ENCODE assay signal across 21 cellular contexts in genomic region chr12:20525064-20525610, GRCh38.
DNase-seq lines count a peak whose midpoint lies in the region; ATAC-seq and TF ChIP-seq lines count a peak whose summit lies in the region.
"Had no signal": no experiment of that assay in that cellular context is flagged by ENCODE, and none has a peak within 500 bp of the region (broad histone marks: within the 10 kb centered on the region; RNA-seq: fewer than 3 reads in every experiment).

No MANE protein-coding gene starts in this region.

- DNase-seq in EH (ENCODE audit: low read depth) (peak; percentile 52), SK-MEL-5 (ENCODE audit: low read depth, low spot score) (peak; percentile 96), choroid plexus epithelial cell (ENCODE audit: low read depth) (peak; percentile 62), mesenchymal stem cell (peak; percentile 9), ACHN (no peak), T-helper 9 cell (no peak)
- DNase-seq in NK-92 treated with Interleukin-12 subunit alpha and Interleukin-12 subunit beta, amount 100 ng/mL, for 24 hours (lab: John Stamatoyannopoulos, UW) = no peak
- no peak for DNase-seq in CD4-positive, alpha-beta T cell
- DNase-seq: BE2C; CD4-positive, alpha-beta memory T cell; DND-41; GF-D8; Kasumi-1; NCI-H187; NCI-H446; NCI-H748 treated with DMSO at 0.1 percent for 48 hours; PC-3; SJCRH30 had no signal

- H3K4me3 Mint-ChIP-seq in CD4-positive, alpha-beta T cell = no peak overlapping the region
- H3K4me3 Mint-ChIP-seq: CD4-positive, alpha-beta memory T cell; IgD-negative memory B cell had no signal

- H3K4ac ChIP-seq in mesenchymal stem cell (ENCODE audit: low read depth in 1 of 2, low read length in 2 of 2) = no peak overlapping the region

- H3K4me1 Mint-ChIP-seq in CD4-positive, alpha-beta T cell (ENCODE audit: low read depth) = no peaks in the 10 kb centered on the region
- H3K4me1 Mint-ChIP-seq: CD4-positive, alpha-beta memory T cell; IgD-negative memory B cell had no signal

- H3K27ac Mint-ChIP-seq in CD4-positive, alpha-beta T cell = no peak overlapping the region
- H3K27ac Mint-ChIP-seq: CD4-positive, alpha-beta memory T cell; IgD-negative memory B cell had no signal

- H3K18ac ChIP-seq in mesenchymal stem cell (ENCODE audit: low read depth in 1 of 2, low read length in 2 of 2) = no peak overlapping the region

- H2BK15ac ChIP-seq in mesenchymal stem cell (ENCODE audit: low read depth, poor library complexity, severe bottlenecking) = no peak overlapping the region

- H2BK120ac ChIP-seq in mesenchymal stem cell (ENCODE audit: low read depth, low read length) = no peak overlapping the region

- no peak overlapping the region for H3K27ac ChIP-seq in mesenchymal stem cell (ENCODE audit: low read length, poor library complexity, severe bottlenecking)
- no peak overlapping the region for H3K27ac ChIP-seq in CD4-positive, alpha-beta T cell (ENCODE audit: low read depth, low read length)
- H3K27ac ChIP-seq: RWPE1, SJCRH30 had no signal

- H2BK5ac ChIP-seq in mesenchymal stem cell (ENCODE audit: low read depth, low read length, poor library complexity, severe bottlenecking) = no peak overlapping the region

- H3K79me1 ChIP-seq in mesenchymal stem cell (replicated peaks; ENCODE audit: low read length, poor library complexity, severe bottlenecking) = no peaks in the 10 kb centered on the region

- no peaks in the 10 kb centered on the region for H3K9me3 ChIP-seq in mesenchymal stem cell (ENCODE audit: control insufficient read depth, low read length)
- no peaks in the 10 kb centered on the region for H3K9me3 ChIP-seq in CD4-positive, alpha-beta T cell (ENCODE audit: control insufficient read depth, low read length)
- H3K9me3 ChIP-seq: BE2C, SJCRH30 had no signal

- H3K36me3 ChIP-seq in mesenchymal stem cell (ENCODE audit: control insufficient read depth in 1 of 2, insufficient read depth in 2 of 2, low read depth in 1 of 2, low read length in 2 of 2) = no peaks in the 10 kb centered on the region
- H3K36me3 ChIP-seq: BE2C, SJCRH30 had no signal

- H2BK12ac ChIP-seq in mesenchymal stem cell (ENCODE audit: low read length in 2 of 2) = no peak overlapping the region

- H3K27me3 ChIP-seq in mesenchymal stem cell (ENCODE audit: control insufficient read depth in 1 of 2, insufficient read depth in 1 of 2, low read length in 2 of 2) = no peaks in the 10 kb centered on the region
- H3K27me3 ChIP-seq in CD4-positive, alpha-beta T cell (ENCODE audit: control insufficient read depth, insufficient read depth, low read length) = no peaks in the 10 kb centered on the region
- H3K27me3 ChIP-seq: BE2C, SJCRH30 had no signal

- H3K23ac ChIP-seq in mesenchymal stem cell (ENCODE audit: low read length in 2 of 2) = no peak overlapping the region

- H4K91ac ChIP-seq in mesenchymal stem cell (ENCODE audit: low read length) = no peak overlapping the region

- H3K4me1 ChIP-seq in mesenchymal stem cell (ENCODE audit: control insufficient read depth, insufficient read depth, low read depth, low read length) = peaks cover 2% of the 10 kb centered on the region
- H3K4me1 ChIP-seq: BE2C, SJCRH30 had no signal

- 83% methylated on average over 3 of the region's 4 CpGs for WGBS in mesenchymal stem cell

- no peak for TF ChIP-seq CTCF in choroid plexus epithelial cell (conservative IDR thresholded peaks at IDR 0.05; ENCODE audit: low read depth, low read length)
- no peak for TF ChIP-seq CTCF in CD4-positive, alpha-beta T cell (IDR thresholded peaks at IDR 0.05)

- POLR2A ChIA-PET in CD4-positive, alpha-beta T cell (lab: Charles Lee) = no interaction called here

- H3K4me3 ChIP-seq in choroid plexus epithelial cell (ENCODE audit: low read depth, low read length) = no peak overlapping the region
- H3K4me3 ChIP-seq in mesenchymal stem cell (ENCODE audit: insufficient read depth in 1 of 2, low read depth in 1 of 2, low read length in 2 of 2) = no peak overlapping the region
- H3K4me3 ChIP-seq: SJCRH30 had no signal

- no peaks in the 10 kb centered on the region for H3K27me3 Mint-ChIP-seq in CD4-positive, alpha-beta T cell
- H3K27me3 Mint-ChIP-seq: CD4-positive, alpha-beta memory T cell; IgD-negative memory B cell had no signal

- in situ Hi-C loops in SK-MEL-5 (cut with HindIII; ENCODE audit: low pct_unique_long_range_greater_than_20kb, low sequenced_read_pairs) = no loop called here
- in situ Hi-C loops in ACHN (cut with HindIII; ENCODE audit: low pct_ligation_motif_present, low pct_unique_long_range_greater_than_20kb, low sequenced_read_pairs) = no loop called here

- ATAC-seq in CD4-positive, alpha-beta T cell (ENCODE audit: poor library complexity) = no peak
- ATAC-seq: HCT116, PC-3 had no signal

- intact Hi-C loops in CD4-positive, alpha-beta T cell (cut with DNase I, micrococcal nuclease) = no loop called here

- H3K36me3 Mint-ChIP-seq in CD4-positive, alpha-beta T cell (ENCODE audit: low read depth) = no peaks in the 10 kb centered on the region
- H3K36me3 Mint-ChIP-seq: CD4-positive, alpha-beta memory T cell; IgD-negative memory B cell had no signal

- H3K9me3 Mint-ChIP-seq in CD4-positive, alpha-beta T cell = no peaks in the 10 kb centered on the region

- CTCF ChIA-PET in CD4-positive, alpha-beta T cell (lab: Charles Lee) = no interaction called here

- no peak overlapping the region for H4K8ac ChIP-seq in mesenchymal stem cell (ENCODE audit: low read length)

- no peak overlapping the region for H3K4me2 ChIP-seq in mesenchymal stem cell (ENCODE audit: low read length, poor library complexity, severe bottlenecking)

- no peak overlapping the region for H2AK5ac ChIP-seq in mesenchymal stem cell (ENCODE audit: low read length, severe bottlenecking)

- no peak overlapping the region for H3K9ac ChIP-seq in mesenchymal stem cell (ENCODE audit: low read length)

- no peak overlapping the region for H3K14ac ChIP-seq in mesenchymal stem cell (ENCODE audit: low read length in 2 of 2)

- H2AFZ ChIP-seq in mesenchymal stem cell (ENCODE audit: low read depth, low read length) = no peak overlapping the region

Comparison
In these comparisons a context has a peak if more than half of its experiments do, and no peak if none do; other contexts are left out.
1. DNase-seq: peak in EH (single experiment), SK-MEL-5 (single experiment), choroid plexus epithelial cell (single experiment) and mesenchymal stem cell (single experiment); none in NK-92 treated with Interleukin-12 subunit alpha and Interleukin-12 subunit beta, amount 100 ng/mL, for 24 hours (single experiment), ACHN (single experiment), T-helper 9 cell (single experiment) and CD4-positive, alpha-beta T cell (0 of 10).